ENCODE assay signal across 3 cellular contexts in genomic region chr1:56663846-56664245, GRCh38.
A peak's percentile ranks its signal among the peaks of the same experiment; 100 is the strongest.
TF ChIP-seq lines count a peak whose summit lies in the region.

No MANE protein-coding gene starts in this region.

TF ChIP-seq in HepG2, 621 proteins besides CTCF, POLR2A, EP300 and RAD21:
- TF ChIP-seq YEATS2 (CRISPR knock-in tag; IDR thresholded peaks at IDR 0.05; ENCODE audit: borderline replicate concordance) (no peak), ZNF121 (CRISPR knock-in tag; IDR thresholded peaks at IDR 0.05) (peak; percentile 88), CEBPB (IDR thresholded peaks at IDR 0.05; ENCODE audit: borderline replicate concordance, low read depth, low read length) (peak; percentile 16; the same call in 1 of the 2 replicates)

TF ChIP-seq in IMR-90, 13 proteins besides CTCF, POLR2A, EP300 and RAD21:
- TF ChIP-seq MAZ (IDR thresholded peaks at IDR 0.05; ENCODE audit: borderline replicate concordance, low read depth, low read length) (no peak), MXI1 (IDR thresholded peaks at IDR 0.05; ENCODE audit: borderline replicate concordance, low read depth, low read length) (no peak), CHD1 (IDR thresholded peaks at IDR 0.05; ENCODE audit: low read depth, low read length) (no peak), BHLHE40 (IDR thresholded peaks at IDR 0.05; ENCODE audit: low read depth, low read length) (no peak), SMC3 (IDR thresholded peaks at IDR 0.05; ENCODE audit: low read depth, low read length) (no peak), CEBPB (IDR thresholded peaks at IDR 0.05; ENCODE audit: low read depth, low read length) (0 out of 2 replicates have a peak, but pooled peaks have one; percentile 13), NFE2L2 (IDR thresholded peaks at IDR 0.05; ENCODE audit: low read depth, low read length) (no peak), USF2 (IDR thresholded peaks at IDR 0.05; ENCODE audit: low read depth, low read length) (no peak)
TF ChIP-seq in IMR-90: peak in this region for 1.

TF ChIP-seq in WTC11, 78 proteins besides CTCF, POLR2A, EP300 and RAD21:
- no peak for TF ChIP-seq ZNF425 (CRISPR knock-in tag; conservative IDR thresholded peaks at IDR 0.05)
- TF ChIP-seq TP53 (CRISPR knock-in tag; IDR thresholded peaks at IDR 0.05) = no peak
- peak; percentile 80 for TF ChIP-seq ZNF121 (CRISPR knock-in tag; IDR thresholded peaks at IDR 0.05)
TF ChIP-seq in WTC11: peak in this region for 1.
